1 cellular context compared by ENCODE assay signal in genomic region chr5:181219262-181220177, GRCh38.
TF ChIP-seq lines count a peak whose summit lies in the region.

No MANE protein-coding gene starts in this region.

TF ChIP-seq in WTC11, 78 proteins besides CTCF, POLR2A, EP300 and RAD21 (continued from another document):
- TF ChIP-seq PREB (CRISPR knock-in tag; IDR thresholded peaks at IDR 0.05; ENCODE audit: borderline replicate concordance) (no peak), FOXK1 (CRISPR knock-in tag; IDR thresholded peaks at IDR 0.05) (no peak), MYBL2 (CRISPR knock-in tag; IDR thresholded peaks at IDR 0.05) (no peak), HMGXB4 (CRISPR knock-in tag; IDR thresholded peaks at IDR 0.05) (no peak), GRHL2 (CRISPR knock-in tag; IDR thresholded peaks at IDR 0.05; ENCODE audit: insufficient replicate concordance, severe bottlenecking) (no peak), ZNF317 (CRISPR knock-in tag; IDR thresholded peaks at IDR 0.05; ENCODE audit: borderline replicate concordance, low read depth) (no peak), ZNF396 (CRISPR knock-in tag; IDR thresholded peaks at IDR 0.05; ENCODE audit: borderline replicate concordance) (no peak), PRDM15 (CRISPR knock-in tag; IDR thresholded peaks at IDR 0.05) (no peak), ATF1 (CRISPR knock-in tag; IDR thresholded peaks at IDR 0.05) (no peak), ZNF512 (CRISPR knock-in tag; IDR thresholded peaks at IDR 0.05; ENCODE audit: borderline replicate concordance) (no peak)
